In the genomic region with DNA sequence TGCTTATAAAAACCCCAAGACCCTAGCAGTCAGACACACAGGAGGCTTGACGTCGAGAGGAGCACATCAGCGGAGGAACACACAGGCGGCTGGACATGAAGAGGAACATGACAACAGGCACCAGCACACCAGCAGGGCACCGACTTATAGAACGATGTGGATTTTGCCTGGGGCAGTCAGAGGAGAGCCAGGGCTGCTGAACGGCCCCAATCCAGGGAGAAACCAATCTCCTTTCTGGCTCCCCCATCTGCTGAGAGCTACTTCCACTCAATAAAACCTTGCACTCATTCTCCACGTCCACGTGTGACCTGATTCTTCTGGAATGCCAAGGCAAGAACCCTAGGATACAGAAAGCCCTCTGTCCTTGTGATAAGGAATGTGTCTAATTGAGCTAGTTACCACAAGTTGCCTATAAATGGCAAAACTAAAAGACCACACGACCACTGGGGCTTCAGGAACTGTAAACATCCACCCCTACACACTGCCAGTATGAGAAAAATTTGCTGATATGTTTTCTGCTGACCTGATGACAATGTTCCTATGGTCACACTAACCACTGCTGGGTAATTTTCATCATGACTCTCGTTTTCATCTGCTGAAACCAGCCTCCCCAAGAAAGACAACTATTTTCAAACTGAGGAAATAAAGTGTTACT, we compare ENCODE assay signal across 1 cellular context.
A peak's percentile ranks its signal among the peaks of the same experiment; 100 is the strongest.
TF ChIP-seq lines count a peak whose summit lies in the region.

No MANE protein-coding gene starts in this region.

TF ChIP-seq in K562, 482 proteins besides CTCF, POLR2A, EP300 and RAD21 (continued from another document):
- TF ChIP-seq ZNF316 (IDR thresholded peaks at IDR 0.05): 0 out of 2 replicates have a peak, but pooled peaks have one; percentile 8
